ENCODE assay signal across 18 cellular contexts in genomic region chr5:135342227-135342859, GRCh38.
"Had no signal": no experiment of that assay in that cellular context is flagged by ENCODE, and none has a peak within 500 bp of the region (broad histone marks: within the 10 kb centered on the region; RNA-seq: fewer than 3 reads in every experiment).

No MANE protein-coding gene starts in this region.

- FAIRE-seq: pancreas, TTC549 had no signal

- H3K27ac ChIP-seq: heart right ventricle, pancreas, SJCRH30, testis, upper lobe of right lung had no signal

- H3K4me3 Mint-ChIP-seq: dendritic cell treated with granulocyte-macrophage colony-stimulating factor and Interleukin-4, amounts not matched to agents 40 ng/mL and 50 ng/mL, for 4 days; stimulated activated naive CD8-positive, alpha-beta T cell treated with anti-CD3 and anti-CD28 coated beads, Interleukin-15, Interleukin-2, amounts not matched to agents 100 ng/mL and 50 ng/mL, for 24 hours; WTC11 had no signal

- H3K9me3 Mint-ChIP-seq: dendritic cell treated with granulocyte-macrophage colony-stimulating factor and Interleukin-4, amounts not matched to agents 40 ng/mL and 50 ng/mL, for 4 days; stimulated activated naive CD8-positive, alpha-beta T cell treated with anti-CD3 and anti-CD28 coated beads, Interleukin-15, Interleukin-2, amounts not matched to agents 100 ng/mL and 50 ng/mL, for 24 hours; WTC11 had no signal

- H3K27me3 Mint-ChIP-seq: dendritic cell treated with granulocyte-macrophage colony-stimulating factor and Interleukin-4, amounts not matched to agents 40 ng/mL and 50 ng/mL, for 4 days; naive B cell; stimulated activated naive CD8-positive, alpha-beta T cell treated with anti-CD3 and anti-CD28 coated beads, Interleukin-15, Interleukin-2, amounts not matched to agents 100 ng/mL and 50 ng/mL, for 24 hours had no signal

- H3K27ac Mint-ChIP-seq: dendritic cell treated with granulocyte-macrophage colony-stimulating factor and Interleukin-4, amounts not matched to agents 40 ng/mL and 50 ng/mL, for 4 days; stimulated activated naive CD8-positive, alpha-beta T cell treated with anti-CD3 and anti-CD28 coated beads, Interleukin-15, Interleukin-2, amounts not matched to agents 100 ng/mL and 50 ng/mL, for 24 hours; WTC11 had no signal

- H3K4me1 ChIP-seq: pancreas, SJCRH30, testis, upper lobe of right lung had no signal

- H3K9me3 ChIP-seq: heart right ventricle, pancreas, SJCRH30, testis, upper lobe of right lung had no signal

- H3K4me1 Mint-ChIP-seq: WTC11 had no signal

- H3K27me3 ChIP-seq: heart right ventricle, pancreas, SJCRH30, testis, upper lobe of right lung had no signal

- DNase-seq: activated CD4-positive, alpha-beta T cell treated with anti-CD3 and anti-CD28 coated beads for 4 hours; activated effector memory CD4-positive, alpha-beta T cell treated with anti-CD3 and anti-CD28 coated beads, Interleukin-2, amount 50 U/mL, for 16 hours; activated T-cell treated with anti-CD3 and anti-CD28 coated beads for 4 hours; effector memory CD4-positive, alpha-beta T cell; foreskin melanocyte; heart right ventricle; naive B cell; pancreas; SJCRH30; stimulated activated CD4-positive, alpha-beta T cell treated with anti-CD3 and anti-CD28 coated beads, Interleukin-15, amount 100 ng/mL, for 24 hours; stimulated activated CD4-positive, alpha-beta T cell treated with anti-CD3 and anti-CD28 coated beads, Interleukin-4, amount 100 ng/mL, for 1 hour; testis; upper lobe of right lung had no signal

- ATAC-seq: heart right ventricle, left lobe of liver, pancreas, upper lobe of right lung, WTC11 had no signal

- H3K4me3 ChIP-seq: heart right ventricle, pancreas, SJCRH30, testis, upper lobe of right lung had no signal
